ENCODE assay signal across 1 cellular context in the genomic region with DNA sequence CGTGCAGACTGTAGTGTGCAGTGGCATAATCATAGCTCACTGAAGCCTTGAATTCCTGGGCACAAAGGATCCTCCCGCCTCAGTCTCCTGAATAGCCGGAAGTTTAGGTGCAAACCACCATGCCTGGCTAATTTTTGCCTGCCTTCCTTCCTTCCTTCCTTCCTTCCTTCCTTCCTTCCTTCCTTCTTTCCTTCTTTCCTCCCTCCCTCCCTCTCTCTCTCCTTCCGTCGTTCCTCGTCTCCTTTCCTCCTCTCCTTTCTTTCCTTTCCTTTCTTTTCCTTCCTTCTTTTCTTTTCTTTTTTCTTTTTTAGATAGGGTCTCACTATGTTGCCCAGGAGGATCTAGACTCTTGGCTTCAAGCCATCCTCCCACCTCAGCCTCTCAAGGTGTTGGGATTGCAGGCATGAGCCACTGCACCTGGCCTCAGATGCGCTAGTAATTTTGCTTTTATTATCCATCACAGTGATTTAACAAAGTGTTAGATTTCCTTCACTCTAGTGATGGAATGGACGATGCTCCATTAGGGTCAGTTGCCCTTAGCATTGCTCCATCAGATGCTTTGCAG.
TF ChIP-seq lines count a peak whose summit lies in the region.

No MANE protein-coding gene starts in this region.

TF ChIP-seq in K562, 482 proteins besides CTCF, POLR2A, EP300 and RAD21 (continued from another document):
- TF ChIP-seq POLR2B (IDR thresholded peaks at IDR 0.05; ENCODE audit: low read depth, partially characterized antibody): no peak
